Comparison of ENCODE assay signal across 23 cellular contexts in genomic region chr2:84537251-84537650, GRCh38.
"Had no signal": no experiment of that assay in that cellular context is flagged by ENCODE, and none has a peak within 500 bp of the region (broad histone marks: within the 10 kb centered on the region; RNA-seq: fewer than 3 reads in every experiment).

No MANE protein-coding gene starts in this region.

- H3K27me3 ChIP-seq: SJSA1 had no signal

- H3K36me3 ChIP-seq: MG63, SJSA1 had no signal

- H3K27ac ChIP-seq: SJSA1, SK-N-MC had no signal

- FAIRE-seq: RCC 7860 had no signal

- DNase-seq: Karpas-422, KG1, MG63, NCI-H1092, NCI-H1105 treated with DMSO at 0.1 percent for 48 hours, NCI-H1417 treated with DMSO at 0.1 percent for 48 hours, NCI-H146, NCI-H1694 treated with DMSO at 0.1 percent for 48 hours, NCI-H1930, NCI-H2081, NCI-H2107, NCI-H226, NCI-H446, NCI-H510A, NCI-H524 treated with DMSO at 0.1 percent for 48 hours, NCI-H69, NCI-H774, Right ventricle myocardium superior, RPMI8226, SIG-M5 had no signal

- H3K9me3 ChIP-seq: MG63, SJSA1 had no signal

- H3K4me1 ChIP-seq: SJSA1 had no signal

- H3K4me3 ChIP-seq: MG63, SJSA1, SK-N-MC had no signal
